17 cellular contexts compared by ENCODE assay signal in genomic region chr15:77988386-77989301, GRCh38.
DNase-seq lines count a peak whose midpoint lies in the region; ATAC-seq and TF ChIP-seq lines count a peak whose summit lies in the region.
"Had no signal": no experiment of that assay in that cellular context is flagged by ENCODE, and none has a peak within 500 bp of the region (broad histone marks: within the 10 kb centered on the region; RNA-seq: fewer than 3 reads in every experiment).

No MANE protein-coding gene starts in this region.

- H3K9ac ChIP-seq in PC-3 (ENCODE audit: low read length): no peak overlapping the region
- H3K9ac ChIP-seq: parathyroid adenoma had no signal

- H3K79me2 ChIP-seq in PC-3 (ENCODE audit: low read length): no peaks in the 10 kb centered on the region
- H3K79me2 ChIP-seq: parathyroid adenoma had no signal

- H3K27ac ChIP-seq in breast epithelium (no peak overlapping the region), RWPE1 (peak overlapping the region; percentile 50), lower lobe of right lung (no peak overlapping the region), PC-3 (ENCODE audit: low read length) (no peak overlapping the region)
- H3K27ac ChIP-seq: body of pancreas, HL-60, parathyroid adenoma had no signal

- peaks cover 35% of the 10 kb centered on the region for H3K4me1 Mint-ChIP-seq in MCF 10A (ENCODE audit: insufficient read depth, unreplicated experiment)
- peaks cover 26% of the 10 kb centered on the region for H3K4me1 Mint-ChIP-seq in stimulated activated naive CD8-positive, alpha-beta T cell treated with anti-CD3 and anti-CD28 coated beads, Interleukin-15, amount 100 ng/mL, for 72 hours

- H2AFZ ChIP-seq in PC-3 (ENCODE audit: low read length): no peak overlapping the region
- H2AFZ ChIP-seq: parathyroid adenoma had no signal

- DNase-seq in MCF 10A (ENCODE audit: unreplicated experiment) (no peak), breast epithelium (ENCODE audit: low spot score in 2 of 2) (no peak), RWPE1 (ENCODE audit: low spot score) (no peak), lower lobe of right lung (peak; percentile 44), PC-3 (no peak)
- no peak for DNase-seq in stimulated activated naive CD8-positive, alpha-beta T cell treated with anti-CD3 and anti-CD28 coated beads, Interleukin-15, amount 100 ng/mL, for 72 hours
- DNase-seq: activated gamma-delta T cell treated with Interleukin-2 at 50 U/mL for 16 hours; DND-41; KBM-7; kidney; NCI-H1092; stimulated activated naive CD4-positive, alpha-beta T cell treated with Interleukin-2 at 50 U/mL for 16 hours had no signal

- no peak for TF ChIP-seq CTCF in MCF 10A (IDR thresholded peaks at IDR 0.05; ENCODE audit: unreplicated experiment)
- no peak for TF ChIP-seq CTCF in breast epithelium (IDR thresholded peaks at IDR 0.05)
- TF ChIP-seq CTCF in RWPE1 (conservative IDR thresholded peaks at IDR 0.05; ENCODE audit: low read depth): no peak
- no peak for TF ChIP-seq CTCF in lower lobe of right lung (IDR thresholded peaks at IDR 0.05)
- TF ChIP-seq CTCF in PC-3 (conservative IDR thresholded peaks at IDR 0.05; ENCODE audit: low read depth, low read length): no peak

- no peaks in the 10 kb centered on the region for H3K27me3 Mint-ChIP-seq in MCF 10A (ENCODE audit: insufficient read depth, unreplicated experiment)
- H3K27me3 Mint-ChIP-seq in stimulated activated naive CD8-positive, alpha-beta T cell treated with anti-CD3 and anti-CD28 coated beads, Interleukin-15, amount 100 ng/mL, for 72 hours: peaks cover 5% of the 10 kb centered on the region

- H3K27me3 ChIP-seq in breast epithelium (no peaks in the 10 kb centered on the region), lower lobe of right lung (ENCODE audit: low read depth) (no peaks in the 10 kb centered on the region), PC-3 (ENCODE audit: low read length) (no peaks in the 10 kb centered on the region)
- H3K27me3 ChIP-seq: body of pancreas had no signal

- H3K9me2 ChIP-seq in PC-3 (replicated peaks; ENCODE audit: low read length): no peaks in the 10 kb centered on the region

- H3K4me3 ChIP-seq in breast epithelium: no peak overlapping the region
- no peak overlapping the region for H3K4me3 ChIP-seq in lower lobe of right lung
- no peak overlapping the region for H3K4me3 ChIP-seq in PC-3 (ENCODE audit: low read length)
- H3K4me3 ChIP-seq: body of pancreas had no signal

- intact Hi-C loops in MCF 10A (cut with micrococcal nuclease) (no loop called here), breast epithelium (cut with DNase I; ENCODE audit: low total_unique reads) (no loop called here), lower lobe of right lung (cut with DNase I) (no loop called here), PC-3 (cut with micrococcal nuclease) (no loop called here)

- POLR2A ChIA-PET in MCF 10A (lab: Yijun Ruan, JAX): no interaction called here
- POLR2A ChIA-PET in RWPE1 (lab: Yijun Ruan, JAX; ENCODE audit: low non-redundant PET): no interaction called here
- POLR2A ChIA-PET in PC-3 (lab: Charles Lee; ENCODE audit: unreplicated experiment): no interaction called here

- H3K36me3 Mint-ChIP-seq in MCF 10A (ENCODE audit: insufficient read depth, unreplicated experiment): peaks cover 28% of the 10 kb centered on the region

- no peak overlapping the region for H3K4me3 Mint-ChIP-seq in MCF 10A (ENCODE audit: unreplicated experiment)
- no peak overlapping the region for H3K4me3 Mint-ChIP-seq in stimulated activated naive CD8-positive, alpha-beta T cell treated with anti-CD3 and anti-CD28 coated beads, Interleukin-15, amount 100 ng/mL, for 72 hours

- ATAC-seq in lower lobe of right lung (no peak), HG02884 (IDR thresholded peaks at IDR 0.05; ENCODE audit: unreplicated experiment) (no peak), PC-3 (no peak)
- no peak for ATAC-seq in stimulated activated naive CD8-positive, alpha-beta T cell treated with anti-CD3 and anti-CD28 coated beads, Interleukin-15, amount 100 ng/mL, for 72 hours
- ATAC-seq: body of pancreas, SK-N-SH treated with all-trans-retinoic acid at 6 μM for 48 hours had no signal

- no peaks in the 10 kb centered on the region for H3F3A ChIP-seq in PC-3 (ENCODE audit: low read length, unreplicated experiment)

- H3K9me3 ChIP-seq in breast epithelium (no peaks in the 10 kb centered on the region), lower lobe of right lung (no peaks in the 10 kb centered on the region), PC-3 (ENCODE audit: low read length) (no peaks in the 10 kb centered on the region)
- H3K9me3 ChIP-seq: body of pancreas had no signal

- no peak for TF ChIP-seq POLR2A in breast epithelium (IDR thresholded peaks at IDR 0.05)

- H3K36me3 ChIP-seq in breast epithelium: no peaks in the 10 kb centered on the region
- H3K36me3 ChIP-seq in lower lobe of right lung: peaks cover 6% of the 10 kb centered on the region
- H3K36me3 ChIP-seq in PC-3 (ENCODE audit: low read depth, low read length): no peaks in the 10 kb centered on the region

- peak overlapping the region; percentile 35 for H3K27ac Mint-ChIP-seq in MCF 10A (ENCODE audit: low read depth, unreplicated experiment)
- H3K27ac Mint-ChIP-seq in stimulated activated naive CD8-positive, alpha-beta T cell treated with anti-CD3 and anti-CD28 coated beads, Interleukin-15, amount 100 ng/mL, for 72 hours: peak overlapping the region; percentile 36 to 45

- no peak overlapping the region for H3K4me2 ChIP-seq in PC-3 (ENCODE audit: low read length)

- H4K20me1 ChIP-seq in PC-3 (ENCODE audit: low read length): peaks cover 2% of the 10 kb centered on the region; the same call in 1 of the 2 replicates

- no peaks in the 10 kb centered on the region for H3K9me3 Mint-ChIP-seq in MCF 10A (ENCODE audit: unreplicated experiment)
- no peaks in the 10 kb centered on the region for H3K9me3 Mint-ChIP-seq in stimulated activated naive CD8-positive, alpha-beta T cell treated with anti-CD3 and anti-CD28 coated beads, Interleukin-15, amount 100 ng/mL, for 72 hours

- CTCF ChIA-PET in MCF 10A (lab: Yijun Ruan, JAX) (interaction anchor here (0.7 to 1.1 kb wide), 2 partner anchors 8 to 120 kb away, joined by 3 to 4 read pairs; no protein-coding TSS in a partner anchor), RWPE1 (lab: Yijun Ruan, JAX) (no interaction called here), PC-3 (lab: Charles Lee) (no interaction called here)

- BruUV-seq in MCF 10A (replicated peaks; lab: Mats Ljungman, UMichigan) (no TSS peak), PC-3 (replicated peaks; lab: Mats Ljungman, UMichigan) (no TSS peak)

- H3K4me1 ChIP-seq in breast epithelium (peaks cover 0 to 2% of the 10 kb centered on the region in 2 donors), lower lobe of right lung (peaks cover 22% of the 10 kb centered on the region), PC-3 (ENCODE audit: insufficient read depth, low read length) (peaks cover 6% of the 10 kb centered on the region)
- H3K4me1 ChIP-seq: parathyroid adenoma had no signal
